ENCODE assay signal across 15 cellular contexts in the genomic region with DNA sequence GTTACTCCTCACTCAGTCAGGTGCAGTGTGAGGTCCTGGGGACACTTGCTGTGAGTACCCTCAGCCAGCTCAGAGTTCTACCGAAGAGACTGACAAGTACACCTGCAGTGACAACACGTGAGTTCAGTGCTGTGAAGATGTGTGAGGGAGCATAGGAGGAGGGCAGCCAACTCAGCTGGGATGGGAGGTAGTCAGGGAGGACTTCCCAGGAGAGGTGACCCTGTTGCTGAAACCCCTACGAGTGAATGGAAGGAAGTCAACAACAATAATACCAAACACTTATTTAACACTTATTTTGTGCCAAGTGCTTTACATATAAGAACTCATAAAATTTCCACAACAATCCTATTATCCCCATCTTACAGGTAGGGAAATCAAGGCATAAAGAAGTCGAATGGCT. TPM values are rescaled to one million over a fixed set of nuclear protein-coding genes. Genes with fewer than 3 reads are reported as not detected.
DNase-seq lines count a peak whose midpoint lies in the region; ATAC-seq and TF ChIP-seq lines count a peak whose summit lies in the region.
"Had no signal": no experiment of that assay in that cellular context is flagged by ENCODE, and none has a peak within 500 bp of the region (broad histone marks: within the 10 kb centered on the region; RNA-seq: fewer than 3 reads in every experiment).

No MANE protein-coding gene starts in this region.

- POLR2A ChIA-PET in WTC11 (lab: Charles Lee), result no interaction called here
- POLR2A ChIA-PET in naive thymus-derived CD8-positive, alpha-beta T cell (lab: Charles Lee), result no interaction called here

- DNase-seq in WTC11 (ENCODE audit: low spot score) (no peak), testis (peak; percentile 1), D341Med (ENCODE audit: low spot score) (no peak), NCI-H2029 (lab: John Stamatoyannopoulos, UW) (no peak), T-helper 9 cell (no peak)
- no peak for DNase-seq in naive thymus-derived CD8-positive, alpha-beta T cell
- DNase-seq: C1 segment of cervical spinal cord; CD4-positive, alpha-beta T cell; DMS153; DMS79 treated with DMSO at 0.1 percent for 48 hours; EL; GOT3; H9 had no signal

- H3K27ac Mint-ChIP-seq in WTC11, result 0 out of 2 replicates have a peak overlapping the region, but pooled peaks have one; percentile 8
- H3K27ac Mint-ChIP-seq in brain, result peak overlapping the region in 3 of 5 experiments; percentile 6 to 88 (median 88)
- H3K27ac Mint-ChIP-seq in naive thymus-derived CD8-positive, alpha-beta T cell, result peak overlapping the region in 6 of 10 donors; percentile 4 to 76 (median 34)
- H3K27ac Mint-ChIP-seq: B cell; CD4-positive, alpha-beta T cell had no signal

- WGBS in testis, 2 donors, result 88 to 89% methylated on average over 4 of the region's 4 CpGs

- TF ChIP-seq CTCF in WTC11 (IDR thresholded peaks at IDR 0.05), result no peak
- TF ChIP-seq CTCF in brain (conservative IDR thresholded peaks at IDR 0.05), result no peak
- TF ChIP-seq CTCF in testis (IDR thresholded peaks at IDR 0.05), result no peak

- no peak for TF ChIP-seq POLR2A in testis (IDR thresholded peaks at IDR 0.05)

- ATAC-seq in WTC11, result no peak
- no peak for ATAC-seq in naive thymus-derived CD8-positive, alpha-beta T cell

- no peaks in the 10 kb centered on the region for H3K36me3 ChIP-seq in testis (ENCODE audit: low read depth, missing control alignments)

- no peak overlapping the region for H3K4me3 ChIP-seq in testis

- intact Hi-C loops in testis (cut with DNase I; ENCODE audit: low total_unique reads), result no loop called here

- no peaks in the 10 kb centered on the region for H3K9me3 ChIP-seq in testis

- H3K4me3 Mint-ChIP-seq in WTC11, result no peak overlapping the region
- H3K4me3 Mint-ChIP-seq in brain, result peak overlapping the region in 1 of 5 experiments; percentile 29
- no peak overlapping the region for H3K4me3 Mint-ChIP-seq in naive thymus-derived CD8-positive, alpha-beta T cell
- H3K4me3 Mint-ChIP-seq: B cell; CD4-positive, alpha-beta T cell; H9 had no signal

- CTCF ChIA-PET in WTC11 (lab: Charles Lee), result no interaction called here

- no peak overlapping the region for H3K27ac ChIP-seq in testis

- H3K27me3 Mint-ChIP-seq in WTC11 (ENCODE audit: low read depth) (no peaks in the 10 kb centered on the region), brain (peaks cover 3% of the 10 kb centered on the region)
- H3K27me3 Mint-ChIP-seq in naive thymus-derived CD8-positive, alpha-beta T cell, result no peaks in the 10 kb centered on the region
- H3K27me3 Mint-ChIP-seq: B cell; CD4-positive, alpha-beta T cell had no signal

- peaks cover 11% of the 10 kb centered on the region for H3K4me1 ChIP-seq in testis

- H3K9me3 Mint-ChIP-seq in WTC11 (peaks cover 3% of the 10 kb centered on the region), brain (peaks cover 0 to 9% (median 0%) of the 10 kb centered on the region in 5 experiments)
- H3K9me3 Mint-ChIP-seq in naive thymus-derived CD8-positive, alpha-beta T cell, result no peaks in the 10 kb centered on the region
- H3K9me3 Mint-ChIP-seq: CD4-positive, alpha-beta T cell; H9 had no signal

- H3K4me1 Mint-ChIP-seq in WTC11 (peaks cover 6% of the 10 kb centered on the region), brain (peaks cover 22% of the 10 kb centered on the region)
- peaks cover 5 to 15% (median 8%) of the 10 kb centered on the region in 4 donors for H3K4me1 Mint-ChIP-seq in naive thymus-derived CD8-positive, alpha-beta T cell
- H3K4me1 Mint-ChIP-seq: B cell had no signal

- H3K36me3 Mint-ChIP-seq in WTC11 (peaks cover 14% of the 10 kb centered on the region), brain (peaks cover 41% of the 10 kb centered on the region)
- peaks cover 4 to 32% (median 16%) of the 10 kb centered on the region in 3 donors for H3K36me3 Mint-ChIP-seq in naive thymus-derived CD8-positive, alpha-beta T cell

- no peaks in the 10 kb centered on the region for H3K27me3 ChIP-seq in testis

TF ChIP-seq in WTC11, 78 proteins besides CTCF, POLR2A, EP300 and RAD21:
- TF ChIP-seq MXD4 (CRISPR knock-in tag; IDR thresholded peaks at IDR 0.05; ENCODE audit: borderline replicate concordance), result no peak
- TF ChIP-seq ETV6 (CRISPR knock-in tag; IDR thresholded peaks at IDR 0.05), result no peak
- TF ChIP-seq, protein P1, sequence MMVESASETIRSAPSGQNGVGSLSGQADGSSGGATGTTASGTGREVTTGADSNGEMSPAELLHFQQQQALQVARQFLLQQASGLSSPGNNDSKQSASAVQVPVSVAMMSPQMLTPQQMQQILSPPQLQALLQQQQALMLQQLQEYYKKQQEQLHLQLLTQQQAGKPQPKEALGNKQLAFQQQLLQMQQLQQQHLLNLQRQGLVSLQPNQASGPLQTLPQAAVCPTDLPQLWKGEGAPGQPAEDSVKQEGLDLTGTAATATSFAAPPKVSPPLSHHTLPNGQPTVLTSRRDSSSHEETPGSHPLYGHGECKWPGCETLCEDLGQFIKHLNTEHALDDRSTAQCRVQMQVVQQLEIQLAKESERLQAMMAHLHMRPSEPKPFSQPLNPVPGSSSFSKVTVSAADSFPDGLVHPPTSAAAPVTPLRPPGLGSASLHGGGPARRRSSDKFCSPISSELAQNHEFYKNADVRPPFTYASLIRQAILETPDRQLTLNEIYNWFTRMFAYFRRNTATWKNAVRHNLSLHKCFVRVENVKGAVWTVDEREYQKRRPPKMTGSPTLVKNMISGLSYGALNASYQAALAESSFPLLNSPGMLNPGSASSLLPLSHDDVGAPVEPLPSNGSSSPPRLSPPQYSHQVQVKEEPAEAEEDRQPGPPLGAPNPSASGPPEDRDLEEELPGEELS (CRISPR knock-in tag; IDR thresholded peaks at IDR 0.05), result no peak
- TF ChIP-seq, protein P2, sequence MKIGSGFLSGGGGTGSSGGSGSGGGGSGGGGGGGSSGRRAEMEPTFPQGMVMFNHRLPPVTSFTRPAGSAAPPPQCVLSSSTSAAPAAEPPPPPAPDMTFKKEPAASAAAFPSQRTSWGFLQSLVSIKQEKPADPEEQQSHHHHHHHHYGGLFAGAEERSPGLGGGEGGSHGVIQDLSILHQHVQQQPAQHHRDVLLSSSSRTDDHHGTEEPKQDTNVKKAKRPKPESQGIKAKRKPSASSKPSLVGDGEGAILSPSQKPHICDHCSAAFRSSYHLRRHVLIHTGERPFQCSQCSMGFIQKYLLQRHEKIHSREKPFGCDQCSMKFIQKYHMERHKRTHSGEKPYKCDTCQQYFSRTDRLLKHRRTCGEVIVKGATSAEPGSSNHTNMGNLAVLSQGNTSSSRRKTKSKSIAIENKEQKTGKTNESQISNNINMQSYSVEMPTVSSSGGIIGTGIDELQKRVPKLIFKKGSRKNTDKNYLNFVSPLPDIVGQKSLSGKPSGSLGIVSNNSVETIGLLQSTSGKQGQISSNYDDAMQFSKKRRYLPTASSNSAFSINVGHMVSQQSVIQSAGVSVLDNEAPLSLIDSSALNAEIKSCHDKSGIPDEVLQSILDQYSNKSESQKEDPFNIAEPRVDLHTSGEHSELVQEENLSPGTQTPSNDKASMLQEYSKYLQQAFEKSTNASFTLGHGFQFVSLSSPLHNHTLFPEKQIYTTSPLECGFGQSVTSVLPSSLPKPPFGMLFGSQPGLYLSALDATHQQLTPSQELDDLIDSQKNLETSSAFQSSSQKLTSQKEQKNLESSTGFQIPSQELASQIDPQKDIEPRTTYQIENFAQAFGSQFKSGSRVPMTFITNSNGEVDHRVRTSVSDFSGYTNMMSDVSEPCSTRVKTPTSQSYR (CRISPR knock-in tag; IDR thresholded peaks at IDR 0.05), result no peak
- TF ChIP-seq SP1 (CRISPR knock-in tag; conservative IDR thresholded peaks at IDR 0.05), result no peak
- no peak for TF ChIP-seq FOXP1 (CRISPR knock-in tag; IDR thresholded peaks at IDR 0.05; ENCODE audit: borderline replicate concordance)
- TF ChIP-seq, protein P3, sequence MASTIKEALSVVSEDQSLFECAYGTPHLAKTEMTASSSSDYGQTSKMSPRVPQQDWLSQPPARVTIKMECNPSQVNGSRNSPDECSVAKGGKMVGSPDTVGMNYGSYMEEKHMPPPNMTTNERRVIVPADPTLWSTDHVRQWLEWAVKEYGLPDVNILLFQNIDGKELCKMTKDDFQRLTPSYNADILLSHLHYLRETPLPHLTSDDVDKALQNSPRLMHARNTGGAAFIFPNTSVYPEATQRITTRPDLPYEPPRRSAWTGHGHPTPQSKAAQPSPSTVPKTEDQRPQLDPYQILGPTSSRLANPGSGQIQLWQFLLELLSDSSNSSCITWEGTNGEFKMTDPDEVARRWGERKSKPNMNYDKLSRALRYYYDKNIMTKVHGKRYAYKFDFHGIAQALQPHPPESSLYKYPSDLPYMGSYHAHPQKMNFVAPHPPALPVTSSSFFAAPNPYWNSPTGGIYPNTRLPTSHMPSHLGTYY (CRISPR knock-in tag; IDR thresholded peaks at IDR 0.05), result no peak
TF ChIP-seq in WTC11: peak in this region for 0.

RNA-seq across cellular contexts. Expression of a gene that starts 10.2 kb away (rescaled TPM):
- total RNA-seq in WTC11 (2021) (33.5 to 41.1 TPM (median 34.1 TPM) in 3 replicates), testis (10 to 100 TPM; 26.4 to 28.8 TPM)
- polyA plus RNA-seq in brain (ENCODE audit: insufficient read depth, low read depth, low replicate concordance) (6.9 TPM), testis (ENCODE audit: insufficient read depth, low read depth, low replicate concordance) (19.0 TPM)
- total RNA-seq in naive thymus-derived CD8-positive, alpha-beta T cell, result 10 to 100 TPM; 17.8 to 18.3 TPM
- polyA plus RNA-seq in naive thymus-derived CD8-positive, alpha-beta T cell, result 10 to 100 TPM; 10.2 to 18.2 (median 15.5) TPM

Comparison
In these comparisons a context has a peak if more than half of its experiments do, and no peak if none do; other contexts are left out.
1. H3K27ac Mint-ChIP-seq: peak in every context shown above with its lines; median percentile 88 in brain; 34 in naive thymus-derived CD8-positive, alpha-beta T cell; 8 in WTC11.